ENCODE assay signal across 10 cellular contexts in genomic region chr16:48526958-48527331, GRCh38.
"Had no signal": no experiment of that assay in that cellular context is flagged by ENCODE, and none has a peak within 500 bp of the region (broad histone marks: within the 10 kb centered on the region; RNA-seq: fewer than 3 reads in every experiment).

No MANE protein-coding gene starts in this region.

- H3K9me3 ChIP-seq: gastroesophageal sphincter, neutrophil had no signal

- H3K27me3 Mint-ChIP-seq: naive thymus-derived CD4-positive, alpha-beta T cell; stimulated activated naive B cell treated with anti-CD40 and anti-IgM and Interleukin-4, amounts not matched to agents 10 μg/mL and 1 μg/mL and 100 μg/mL, for 72 hours had no signal

- ATAC-seq: gastroesophageal sphincter; left ventricle myocardium superior; naive thymus-derived CD4-positive, alpha-beta T cell; right cardiac atrium had no signal

- H3K9me3 Mint-ChIP-seq: activated naive CD4-positive, alpha-beta T cell treated with anti-CD3 and anti-CD28 coated beads for 36 hours; stimulated activated naive B cell treated with anti-CD40 and anti-IgM and Interleukin-4, amounts not matched to agents 10 μg/mL and 1 μg/mL and 100 μg/mL, for 72 hours had no signal

- DNase-seq: effector memory CD4-positive, alpha-beta T cell; left ventricle myocardium superior; naive thymus-derived CD4-positive, alpha-beta T cell; right cardiac atrium; stimulated activated naive B cell treated with anti-CD40 and anti-IgM and Interleukin-4, amounts not matched to agents 10 μg/mL and 1 μg/mL and 100 μg/mL, for 72 hours had no signal

- H3K27me3 ChIP-seq: gastroesophageal sphincter, neutrophil, tibial nerve had no signal

- H3K4me3 Mint-ChIP-seq: activated naive CD4-positive, alpha-beta T cell treated with anti-CD3 and anti-CD28 coated beads for 36 hours; naive thymus-derived CD4-positive, alpha-beta T cell; stimulated activated naive B cell treated with anti-CD40 and anti-IgM and Interleukin-4, amounts not matched to agents 10 μg/mL and 1 μg/mL and 100 μg/mL, for 72 hours had no signal

- H3K36me3 ChIP-seq: gastroesophageal sphincter, neutrophil, tibial nerve had no signal

- H3K4me3 ChIP-seq: coronary artery, gastroesophageal sphincter, tibial nerve had no signal

- H3K27ac Mint-ChIP-seq: activated naive CD4-positive, alpha-beta T cell treated with anti-CD3 and anti-CD28 coated beads for 36 hours; naive thymus-derived CD4-positive, alpha-beta T cell had no signal

- H3K36me3 Mint-ChIP-seq: naive thymus-derived CD4-positive, alpha-beta T cell; stimulated activated naive B cell treated with anti-CD40 and anti-IgM and Interleukin-4, amounts not matched to agents 10 μg/mL and 1 μg/mL and 100 μg/mL, for 72 hours had no signal

- H3K27ac ChIP-seq: coronary artery, gastroesophageal sphincter, neutrophil, tibial nerve had no signal
